13 cellular contexts compared by ENCODE assay signal in genomic region chr6:112640895-112641294, GRCh38.
DNase-seq lines count a peak whose midpoint lies in the region; TF ChIP-seq lines count a peak whose summit lies in the region.
"Had no signal": no experiment of that assay in that cellular context is flagged by ENCODE, and none has a peak within 500 bp of the region (broad histone marks: within the 10 kb centered on the region; RNA-seq: fewer than 3 reads in every experiment).

No MANE protein-coding gene starts in this region.

- no peaks in the 10 kb centered on the region for H3K36me3 Mint-ChIP-seq in neural progenitor cell

- H3K9ac ChIP-seq in neural progenitor cell, result no peak overlapping the region

- no peaks in the 10 kb centered on the region for H3F3A ChIP-seq in neural progenitor cell (ENCODE audit: low read depth)

- H3K27ac ChIP-seq in ACC112 (ENCODE audit: low read depth, low read length) (peak overlapping the region; percentile 36), neural progenitor cell (no peak overlapping the region), tibial artery (no peak overlapping the region)

- DNase-seq in HS-27A (ENCODE audit: low read depth) (peak; percentile 83), amniotic epithelial cell (ENCODE audit: low read depth) (peak; percentile 79), kidney epithelial cell (ENCODE audit: low read depth) (peak; percentile 76), MV-4-11 (lab: John Stamatoyannopoulos, UW) (no peak), mucosa of gallbladder (ENCODE audit: low spot score) (no peak), neural progenitor cell (ENCODE audit: low spot score) (no peak), tibial artery (no peak)
- DNase-seq: activated naive CD4-positive, alpha-beta T cell; DMS153; NCI-H1417 treated with DMSO at 0.1 percent for 48 hours; NCI-H510A; stimulated activated CD4-positive, alpha-beta T cell treated with anti-CD3 and anti-CD28 coated beads, Interleukin-12 subunit alpha, Interleukin-12 subunit beta, amount 100 ng/mL, for 4 hours had no signal

- no peak overlapping the region for H3K27ac Mint-ChIP-seq in neural progenitor cell

- TF ChIP-seq CTCF in kidney epithelial cell (IDR thresholded peaks at IDR 0.05; ENCODE audit: insufficient read depth, low read length, poor library complexity, severe bottlenecking) (no peak), neural progenitor cell (IDR thresholded peaks at IDR 0.05) (no peak), tibial artery (IDR thresholded peaks at IDR 0.05) (no peak)

- H3K36me3 ChIP-seq in ACC112 (ENCODE audit: insufficient read depth, low read length) (no peaks in the 10 kb centered on the region), kidney epithelial cell (ENCODE audit: control insufficient read depth, insufficient read depth, low read length) (no peaks in the 10 kb centered on the region), neural progenitor cell (no peaks in the 10 kb centered on the region), tibial artery (no peaks in the 10 kb centered on the region)

- intact Hi-C loops in tibial artery (cut with DNase I; ENCODE audit: low total_unique reads), result no loop called here

- H2AFZ ChIP-seq in ACC112 (ENCODE audit: low read length, unreplicated experiment) (peak overlapping the region; percentile 95), neural progenitor cell (replicated peaks) (no peak overlapping the region)

- H3K27me3 ChIP-seq in ACC112 (ENCODE audit: insufficient read depth, low read length) (no peaks in the 10 kb centered on the region), kidney epithelial cell (ENCODE audit: control insufficient read depth, insufficient read depth, low read length) (no peaks in the 10 kb centered on the region), neural progenitor cell (no peaks in the 10 kb centered on the region), tibial artery (no peaks in the 10 kb centered on the region)

- no peaks in the 10 kb centered on the region for H3K27me3 Mint-ChIP-seq in neural progenitor cell (ENCODE audit: insufficient read depth, low read depth)

- peaks cover 25% of the 10 kb centered on the region for H3K4me1 ChIP-seq in ACC112 (ENCODE audit: control insufficient read depth, insufficient read depth, low read length, unreplicated experiment)
- H3K4me1 ChIP-seq in neural progenitor cell, result no peaks in the 10 kb centered on the region
- H3K4me1 ChIP-seq in tibial artery, result peaks cover 0 to 5% (median 0%) of the 10 kb centered on the region in 4 donors

- H3K4me1 Mint-ChIP-seq in neural progenitor cell, result no peaks in the 10 kb centered on the region

- H3K79me2 ChIP-seq in ACC112 (ENCODE audit: control insufficient read depth, insufficient read depth, low read length, unreplicated experiment) (no peaks in the 10 kb centered on the region), neural progenitor cell (ENCODE audit: low read depth) (no peaks in the 10 kb centered on the region)

- H3K9me3 ChIP-seq in neural progenitor cell (ENCODE audit: low read depth) (no peaks in the 10 kb centered on the region), tibial artery (no peaks in the 10 kb centered on the region)

- H3K4me2 ChIP-seq in neural progenitor cell, result no peak overlapping the region

- peak overlapping the region; percentile 65 for H3K4me3 ChIP-seq in ACC112 (ENCODE audit: low read depth, low read length)
- no peak overlapping the region for H3K4me3 ChIP-seq in kidney epithelial cell (ENCODE audit: low read depth, low read length)
- H3K4me3 ChIP-seq in neural progenitor cell, result no peak overlapping the region
- no peak overlapping the region for H3K4me3 ChIP-seq in tibial artery

- H4K20me1 ChIP-seq in neural progenitor cell (ENCODE audit: low read depth), result no peaks in the 10 kb centered on the region

- no peak overlapping the region for H3K4me3 Mint-ChIP-seq in neural progenitor cell

- no peaks in the 10 kb centered on the region for H3K9me3 Mint-ChIP-seq in neural progenitor cell

Comparison
In these comparisons a context has a peak if more than half of its experiments do, and no peak if none do; other contexts are left out.
1. DNase-seq: peak in HS-27A (single experiment), amniotic epithelial cell (single experiment) and kidney epithelial cell (single experiment); none in MV-4-11 (single experiment), mucosa of gallbladder (single experiment), neural progenitor cell (single experiment) and tibial artery (0 of 2).